Comparison of ENCODE assay signal across 1 cellular context in the genomic region with DNA sequence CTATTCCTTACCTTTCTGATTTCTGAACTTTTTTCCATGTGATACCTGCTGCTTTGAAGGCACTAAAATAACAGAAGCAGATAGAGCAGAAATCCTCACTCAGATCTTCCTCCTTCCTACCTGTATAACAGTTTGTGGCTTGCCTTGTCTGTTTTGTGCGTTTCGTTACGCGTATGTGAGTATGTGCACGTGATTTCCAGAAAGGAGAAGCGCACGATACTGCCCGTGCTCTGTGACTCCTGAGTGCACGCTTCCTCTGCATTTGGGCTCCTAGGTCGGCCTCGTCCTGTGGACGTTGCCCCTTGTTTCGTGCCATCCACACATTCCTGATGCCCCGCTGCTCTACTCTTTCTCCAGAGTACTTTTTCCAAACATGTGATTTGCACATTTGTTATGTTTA.
TF ChIP-seq lines count a peak whose summit lies in the region.

No MANE protein-coding gene starts in this region.

TF ChIP-seq in HepG2, 621 proteins besides CTCF, POLR2A, EP300 and RAD21:
- 0 out of 2 replicates have a peak, but pooled peaks have one; percentile 30 for TF ChIP-seq ZBTB38 (CRISPR knock-in tag; IDR thresholded peaks at IDR 0.05)
- TF ChIP-seq, protein P1, sequence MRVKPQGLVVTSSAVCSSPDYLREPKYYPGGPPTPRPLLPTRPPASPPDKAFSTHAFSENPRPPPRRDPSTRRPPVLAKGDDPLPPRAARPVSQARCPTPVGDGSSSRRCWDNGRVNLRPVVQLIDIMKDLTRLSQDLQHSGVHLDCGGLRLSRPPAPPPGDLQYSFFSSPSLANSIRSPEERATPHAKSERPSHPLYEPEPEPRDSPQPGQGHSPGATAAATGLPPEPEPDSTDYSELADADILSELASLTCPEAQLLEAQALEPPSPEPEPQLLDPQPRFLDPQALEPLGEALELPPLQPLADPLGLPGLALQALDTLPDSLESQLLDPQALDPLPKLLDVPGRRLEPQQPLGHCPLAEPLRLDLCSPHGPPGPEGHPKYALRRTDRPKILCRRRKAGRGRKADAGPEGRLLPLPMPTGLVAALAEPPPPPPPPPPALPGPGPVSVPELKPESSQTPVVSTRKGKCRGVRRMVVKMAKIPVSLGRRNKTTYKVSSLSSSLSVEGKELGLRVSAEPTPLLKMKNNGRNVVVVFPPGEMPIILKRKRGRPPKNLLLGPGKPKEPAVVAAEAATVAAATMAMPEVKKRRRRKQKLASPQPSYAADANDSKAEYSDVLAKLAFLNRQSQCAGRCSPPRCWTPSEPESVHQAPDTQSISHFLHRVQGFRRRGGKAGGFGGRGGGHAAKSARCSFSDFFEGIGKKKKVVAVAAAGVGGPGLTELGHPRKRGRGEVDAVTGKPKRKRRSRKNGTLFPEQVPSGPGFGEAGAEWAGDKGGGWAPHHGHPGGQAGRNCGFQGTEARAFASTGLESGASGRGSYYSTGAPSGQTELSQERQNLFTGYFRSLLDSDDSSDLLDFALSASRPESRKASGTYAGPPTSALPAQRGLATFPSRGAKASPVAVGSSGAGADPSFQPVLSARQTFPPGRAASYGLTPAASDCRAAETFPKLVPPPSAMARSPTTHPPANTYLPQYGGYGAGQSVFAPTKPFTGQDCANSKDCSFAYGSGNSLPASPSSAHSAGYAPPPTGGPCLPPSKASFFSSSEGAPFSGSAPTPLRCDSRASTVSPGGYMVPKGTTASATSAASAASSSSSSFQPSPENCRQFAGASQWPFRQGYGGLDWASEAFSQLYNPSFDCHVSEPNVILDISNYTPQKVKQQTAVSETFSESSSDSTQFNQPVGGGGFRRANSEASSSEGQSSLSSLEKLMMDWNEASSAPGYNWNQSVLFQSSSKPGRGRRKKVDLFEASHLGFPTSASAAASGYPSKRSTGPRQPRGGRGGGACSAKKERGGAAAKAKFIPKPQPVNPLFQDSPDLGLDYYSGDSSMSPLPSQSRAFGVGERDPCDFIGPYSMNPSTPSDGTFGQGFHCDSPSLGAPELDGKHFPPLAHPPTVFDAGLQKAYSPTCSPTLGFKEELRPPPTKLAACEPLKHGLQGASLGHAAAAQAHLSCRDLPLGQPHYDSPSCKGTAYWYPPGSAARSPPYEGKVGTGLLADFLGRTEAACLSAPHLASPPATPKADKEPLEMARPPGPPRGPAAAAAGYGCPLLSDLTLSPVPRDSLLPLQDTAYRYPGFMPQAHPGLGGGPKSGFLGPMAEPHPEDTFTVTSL (CRISPR knock-in tag; IDR thresholded peaks at IDR 0.05; ENCODE audit: borderline replicate concordance), result no peak
